1 cellular context compared by ENCODE assay signal in genomic region chr2:21371499-21372003, GRCh38.
TF ChIP-seq lines count a peak whose summit lies in the region.

No MANE protein-coding gene starts in this region.

TF ChIP-seq in HepG2, 621 proteins besides CTCF, POLR2A, EP300 and RAD21 (continued from another document):
- TF ChIP-seq ARID4A (CRISPR knock-in tag; IDR thresholded peaks at IDR 0.05; ENCODE audit: borderline replicate concordance) (no peak), ARNT (IDR thresholded peaks at IDR 0.05) (0 out of 2 replicates have a peak, but pooled peaks have one; percentile 29), PREB (CRISPR knock-in tag; IDR thresholded peaks at IDR 0.05) (no peak), HNRNPK (IDR thresholded peaks at IDR 0.05; ENCODE audit: low read depth, low read length, poor library complexity, severe bottlenecking) (peak; percentile 95), NFE2 (CRISPR knock-in tag; IDR thresholded peaks at IDR 0.05) (no peak), ZNF24 (IDR thresholded peaks at IDR 0.05) (no peak), NONO (IDR thresholded peaks at IDR 0.05) (0 out of 2 replicates have a peak, but pooled peaks have one; percentile 27), NONO (CRISPR knock-in tag; conservative IDR thresholded peaks at IDR 0.05) (no peak), PCBP1 (IDR thresholded peaks at IDR 0.05; ENCODE audit: borderline replicate concordance, low read depth, low read length) (0 out of 2 replicates have a peak, but pooled peaks have one; percentile 25), GMEB2 (CRISPR knock-in tag; IDR thresholded peaks at IDR 0.05; ENCODE audit: low read depth) (no peak), AGO2 (optimal IDR thresholded peaks at IDR 0.05; ENCODE audit: low read depth, low read length) (no peak), DZIP1 (CRISPR knock-in tag; IDR thresholded peaks at IDR 0.05) (no peak), PCBP2 (optimal IDR thresholded peaks at IDR 0.05; ENCODE audit: low read depth, low read length, poor library complexity, severe bottlenecking) (peak; percentile 76)
